ENCODE assay signal across 8 cellular contexts in the genomic region with DNA sequence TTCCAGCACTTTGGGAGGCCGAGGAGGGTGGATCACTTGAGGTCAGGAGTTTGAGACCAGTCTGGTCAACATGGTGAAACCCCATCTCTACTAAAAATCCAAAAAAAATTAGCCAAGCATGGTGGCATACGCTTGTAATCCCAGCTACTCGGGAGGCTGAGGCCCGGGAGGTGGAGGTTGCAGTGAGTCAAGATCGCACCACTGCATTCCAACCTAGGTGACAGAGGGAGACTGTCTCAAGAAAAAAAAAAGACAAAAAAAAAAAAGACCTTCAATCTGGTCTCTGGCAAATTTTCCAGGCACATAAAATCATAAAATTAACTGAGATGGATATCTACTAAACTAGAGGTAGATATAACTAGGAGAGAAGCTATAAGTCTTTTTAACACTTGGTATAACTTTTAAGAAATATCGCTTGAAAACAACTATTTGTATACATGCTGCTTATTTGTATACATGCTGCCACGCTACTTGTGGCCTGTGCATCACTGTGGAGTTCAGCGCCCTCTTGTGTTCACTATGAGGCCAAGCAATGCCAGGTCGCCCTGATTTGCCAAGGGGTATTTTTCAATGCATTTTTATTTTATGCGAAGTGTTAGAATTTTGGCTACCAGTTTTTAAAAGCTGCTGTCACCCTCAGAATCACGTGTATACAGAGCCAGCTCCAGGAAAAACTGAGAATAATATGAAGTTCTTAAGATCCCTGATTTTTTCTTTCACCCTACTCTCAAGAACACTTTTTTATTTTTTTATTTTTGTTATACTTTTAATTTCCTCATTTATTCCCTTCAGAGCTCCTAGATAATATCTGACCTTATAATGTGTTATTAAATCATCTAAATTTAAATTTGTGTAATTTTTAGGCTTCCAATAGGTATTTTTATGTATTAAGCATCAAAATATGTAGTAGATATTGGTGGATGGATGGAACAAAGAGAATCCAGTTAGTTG. TPM values are rescaled to one million over a fixed set of nuclear protein-coding genes. Genes with fewer than 3 reads are reported as not detected.
A peak's percentile ranks its signal among the peaks of the same experiment; 100 is the strongest.
DNase-seq lines count a peak whose midpoint lies in the region; ATAC-seq and TF ChIP-seq lines count a peak whose summit lies in the region.

No MANE protein-coding gene starts in this region.

- DNase-seq in D341Med (ENCODE audit: low spot score) = peak; percentile 77
- DNase-seq in M059J (ENCODE audit: low read depth) = peak; percentile 62
- DNase-seq in activated naive CD8-positive, alpha-beta T cell treated with anti-CD3 and anti-CD28 coated beads, Interleukin-2, amount 10 ng/mL, durations not matched to agents 7 days and 5 days = no peak
- peak in 4 of 5 donors; percentile 27 to 52 (median 40) for DNase-seq in heart left ventricle
- DNase-seq in pulmonary artery endothelial cell (ENCODE audit: low read depth, low spot score) = peak; percentile 49

- H3K4me1 Mint-ChIP-seq in activated naive CD8-positive, alpha-beta T cell treated with anti-CD3 and anti-CD28 coated beads, Interleukin-2, amount 10 ng/mL, durations not matched to agents 7 days and 5 days = peaks cover 7% of the 10 kb centered on the region

- H3K4me3 ChIP-seq in heart left ventricle = no peak overlapping the region

- H3K4me3 Mint-ChIP-seq in activated naive CD8-positive, alpha-beta T cell treated with anti-CD3 and anti-CD28 coated beads, Interleukin-2, amount 10 ng/mL, durations not matched to agents 7 days and 5 days = no peak overlapping the region

- no peak overlapping the region for H3K27ac ChIP-seq in heart left ventricle

- no peaks in the 10 kb centered on the region for H3K36me3 ChIP-seq in heart left ventricle

- TF ChIP-seq POLR2A in heart left ventricle (IDR thresholded peaks at IDR 0.05) = no peak

- H3K27me3 ChIP-seq in heart left ventricle = no peaks in the 10 kb centered on the region

- no peaks in the 10 kb centered on the region for H3K9me3 Mint-ChIP-seq in activated naive CD8-positive, alpha-beta T cell treated with anti-CD3 and anti-CD28 coated beads, Interleukin-2, amount 10 ng/mL, durations not matched to agents 7 days and 5 days

- WGBS in heart left ventricle, 4 donors = 27 to 36% (median 30%) methylated on average over 11 of the region's 11 CpGs

- peaks cover 0 to 3% (median 0%) of the 10 kb centered on the region in 12 donors for H3K4me1 ChIP-seq in heart left ventricle

- H3K27me3 Mint-ChIP-seq in activated naive CD8-positive, alpha-beta T cell treated with anti-CD3 and anti-CD28 coated beads, Interleukin-2, amount 10 ng/mL, durations not matched to agents 7 days and 5 days = peaks cover 16% of the 10 kb centered on the region

- no peak overlapping the region for H3K27ac Mint-ChIP-seq in activated naive CD8-positive, alpha-beta T cell treated with anti-CD3 and anti-CD28 coated beads, Interleukin-2, amount 10 ng/mL, durations not matched to agents 7 days and 5 days

- POLR2A ChIA-PET in activated naive CD8-positive, alpha-beta T cell treated with anti-CD3 and anti-CD28 coated beads, Interleukin-2, amount 10 ng/mL, durations not matched to agents 7 days and 5 days (lab: Charles Lee) = interaction anchor here (0.7 kb wide), 1 partner anchor 139 kb away, joined by 4 read pairs; no protein-coding TSS in a partner anchor

- intact Hi-C loops in heart left ventricle (cut with DNase I) = loop anchor here in 1 of 10 donors (2.0 kb wide), 1 partner anchor 60 kb away; no protein-coding TSS in a partner anchor

- H3K9me3 ChIP-seq in heart left ventricle = no peaks in the 10 kb centered on the region

- TF ChIP-seq CTCF in heart left ventricle (IDR thresholded peaks at IDR 0.05) = peak; percentile 74 to 92 (median 82)

- ATAC-seq in GM21576 (IDR thresholded peaks at IDR 0.05; ENCODE audit: unreplicated experiment) (peak; percentile 72), SK-N-SH treated with all-trans-retinoic acid at 6 μM for 48 hours (peak; percentile 86), heart left ventricle (peak in 3 of 4 donors; percentile 59 to 78 (median 63)), GM19452 (IDR thresholded peaks at IDR 0.05; ENCODE audit: unreplicated experiment) (no peak)
- ATAC-seq in activated naive CD8-positive, alpha-beta T cell treated with anti-CD3 and anti-CD28 coated beads, Interleukin-2, amount 10 ng/mL, durations not matched to agents 7 days and 5 days (ENCODE audit: low read depth) = peak; percentile 81

- H3K36me3 Mint-ChIP-seq in activated naive CD8-positive, alpha-beta T cell treated with anti-CD3 and anti-CD28 coated beads, Interleukin-2, amount 10 ng/mL, durations not matched to agents 7 days and 5 days = no peaks in the 10 kb centered on the region

TF ChIP-seq in SK-N-SH treated with all-trans-retinoic acid at 6 μM for 48 hours, 23 proteins besides CTCF, POLR2A, EP300 and RAD21:
- TF ChIP-seq, protein P1, sequence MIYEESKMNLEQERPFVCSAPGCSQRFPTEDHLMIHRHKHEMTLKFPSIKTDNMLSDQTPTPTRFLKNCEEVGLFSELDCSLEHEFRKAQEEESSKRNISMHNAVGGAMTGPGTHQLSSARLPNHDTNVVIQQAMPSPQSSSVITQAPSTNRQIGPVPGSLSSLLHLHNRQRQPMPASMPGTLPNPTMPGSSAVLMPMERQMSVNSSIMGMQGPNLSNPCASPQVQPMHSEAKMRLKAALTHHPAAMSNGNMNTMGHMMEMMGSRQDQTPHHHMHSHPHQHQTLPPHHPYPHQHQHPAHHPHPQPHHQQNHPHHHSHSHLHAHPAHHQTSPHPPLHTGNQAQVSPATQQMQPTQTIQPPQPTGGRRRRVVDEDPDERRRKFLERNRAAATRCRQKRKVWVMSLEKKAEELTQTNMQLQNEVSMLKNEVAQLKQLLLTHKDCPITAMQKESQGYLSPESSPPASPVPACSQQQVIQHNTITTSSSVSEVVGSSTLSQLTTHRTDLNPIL (CRISPR knock-in tag; IDR thresholded peaks at IDR 0.05; ENCODE audit: low read depth) = no peak
- TF ChIP-seq ZNF565 (CRISPR knock-in tag; conservative IDR thresholded peaks at IDR 0.05; ENCODE audit: low read depth) = no peak
- TF ChIP-seq, protein P2, sequence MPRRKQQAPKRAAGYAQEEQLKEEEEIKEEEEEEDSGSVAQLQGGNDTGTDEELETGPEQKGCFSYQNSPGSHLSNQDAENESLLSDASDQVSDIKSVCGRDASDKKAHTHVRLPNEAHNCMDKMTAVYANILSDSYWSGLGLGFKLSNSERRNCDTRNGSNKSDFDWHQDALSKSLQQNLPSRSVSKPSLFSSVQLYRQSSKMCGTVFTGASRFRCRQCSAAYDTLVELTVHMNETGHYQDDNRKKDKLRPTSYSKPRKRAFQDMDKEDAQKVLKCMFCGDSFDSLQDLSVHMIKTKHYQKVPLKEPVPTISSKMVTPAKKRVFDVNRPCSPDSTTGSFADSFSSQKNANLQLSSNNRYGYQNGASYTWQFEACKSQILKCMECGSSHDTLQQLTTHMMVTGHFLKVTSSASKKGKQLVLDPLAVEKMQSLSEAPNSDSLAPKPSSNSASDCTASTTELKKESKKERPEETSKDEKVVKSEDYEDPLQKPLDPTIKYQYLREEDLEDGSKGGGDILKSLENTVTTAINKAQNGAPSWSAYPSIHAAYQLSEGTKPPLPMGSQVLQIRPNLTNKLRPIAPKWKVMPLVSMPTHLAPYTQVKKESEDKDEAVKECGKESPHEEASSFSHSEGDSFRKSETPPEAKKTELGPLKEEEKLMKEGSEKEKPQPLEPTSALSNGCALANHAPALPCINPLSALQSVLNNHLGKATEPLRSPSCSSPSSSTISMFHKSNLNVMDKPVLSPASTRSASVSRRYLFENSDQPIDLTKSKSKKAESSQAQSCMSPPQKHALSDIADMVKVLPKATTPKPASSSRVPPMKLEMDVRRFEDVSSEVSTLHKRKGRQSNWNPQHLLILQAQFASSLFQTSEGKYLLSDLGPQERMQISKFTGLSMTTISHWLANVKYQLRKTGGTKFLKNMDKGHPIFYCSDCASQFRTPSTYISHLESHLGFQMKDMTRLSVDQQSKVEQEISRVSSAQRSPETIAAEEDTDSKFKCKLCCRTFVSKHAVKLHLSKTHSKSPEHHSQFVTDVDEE (CRISPR knock-in tag; IDR thresholded peaks at IDR 0.05) = no peak
- TF ChIP-seq PPARA (CRISPR knock-in tag; IDR thresholded peaks at IDR 0.05; ENCODE audit: borderline replicate concordance) = no peak
- TF ChIP-seq TCF4 (CRISPR knock-in tag; IDR thresholded peaks at IDR 0.05; ENCODE audit: borderline replicate concordance) = no peak

RNA-seq across cellular contexts. Expression of a gene that starts 26.7 kb away (rescaled TPM):
- total RNA-seq in M059J (2014; rRNA removed; shearing (Covaris generic)) = 111 and 215 TPM in 2 replicates
- total RNA-seq in activated naive CD8-positive, alpha-beta T cell treated with anti-CD3 and anti-CD28 coated beads, Interleukin-2, amount 10 ng/mL, durations not matched to agents 7 days and 5 days = 10 to 100 TPM; 85.6 to 94.7 TPM
- total RNA-seq in heart left ventricle = 100 to 1,000 TPM; 125 to 774 (median 550) TPM
- polyA plus RNA-seq in heart left ventricle = 100 to 1,000 TPM; 449 to 450 TPM
- total RNA-seq in pulmonary artery endothelial cell = 51.4 and 71.7 TPM in 2 replicates
